Comparison of ENCODE assay signal across 13 cellular contexts in the genomic region with DNA sequence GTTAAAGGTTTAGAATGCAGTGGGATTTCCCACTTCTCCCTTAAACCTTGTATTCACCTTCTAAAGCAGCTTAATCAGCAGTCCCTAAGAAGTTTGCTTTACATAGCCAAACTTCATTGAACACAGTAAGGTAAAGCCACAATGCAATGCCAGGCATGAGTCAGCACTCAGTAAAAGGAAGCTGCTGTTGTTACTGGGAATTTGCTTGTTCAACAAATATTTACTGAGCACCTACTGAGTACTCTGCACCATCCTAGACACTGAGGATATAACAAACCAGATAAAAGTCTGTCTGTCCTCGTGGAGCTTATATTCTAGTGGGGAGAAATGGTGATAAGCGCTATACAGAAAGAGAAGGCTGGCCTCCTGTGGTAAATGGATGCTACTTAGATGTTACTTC.
DNase-seq lines count a peak whose midpoint lies in the region; ATAC-seq and TF ChIP-seq lines count a peak whose summit lies in the region.
"Had no signal": no experiment of that assay in that cellular context is flagged by ENCODE, and none has a peak within 500 bp of the region (broad histone marks: within the 10 kb centered on the region; RNA-seq: fewer than 3 reads in every experiment).

No MANE protein-coding gene starts in this region.

- ATAC-seq in HG02642 (IDR thresholded peaks at IDR 0.05; ENCODE audit: poor library complexity, unreplicated experiment) = peak; percentile 61

- intact Hi-C loops in A673 (cut with micrococcal nuclease; ENCODE audit: unreplicated experiment) = loop anchor here (5.0 kb wide), 2 partner anchors 162 to 442 kb away; a partner anchor contains a TSS

- H3K9ac ChIP-seq in SK-N-SH = no peak overlapping the region

- no TSS peak for BruUV-seq in A673 (replicated peaks; lab: Mats Ljungman, UMichigan)

- no peaks in the 10 kb centered on the region for H3K79me2 ChIP-seq in SK-N-SH (ENCODE audit: insufficient read depth)
- H3K79me2 ChIP-seq in hepatocyte = no peaks in the 10 kb centered on the region

- TF ChIP-seq CTCF in A673 (conservative IDR thresholded peaks at IDR 0.05; ENCODE audit: low read depth, low read length) (no peak), SK-N-SH (IDR thresholded peaks at IDR 0.05) (no peak), hepatocyte (IDR thresholded peaks at IDR 0.05; ENCODE audit: poor library complexity) (no peak), GM13977 (IDR thresholded peaks at IDR 0.05; ENCODE audit: extremely low read depth, insufficient read depth, missing control alignments) (no peak)

- TF ChIP-seq RAD21 in SK-N-SH (IDR thresholded peaks at IDR 0.05; ENCODE audit: low read length) = no peak

- no peaks in the 10 kb centered on the region for H3F3A ChIP-seq in SK-N-SH (replicated peaks; ENCODE audit: insufficient read depth)

- POLR2A ChIA-PET in A673 (lab: Charles Lee; ENCODE audit: low non-redundant PET) (interaction anchor here (0.6 to 1.0 kb wide), 2 partner anchors 28 to 585 kb away, joined by 3 read pairs; no protein-coding TSS in a partner anchor), SK-N-SH (lab: Yijun Ruan, JAX) (no interaction called here)

- H3K27me3 ChIP-seq in A673 (replicated peaks; ENCODE audit: insufficient read depth, low read depth, low read length, poor library complexity) (no peaks in the 10 kb centered on the region), SK-N-SH (ENCODE audit: insufficient read depth) (no peaks in the 10 kb centered on the region), hepatocyte (no peaks in the 10 kb centered on the region)
- H3K27me3 ChIP-seq: vagina had no signal

- H3K9me2 ChIP-seq in SK-N-SH (no peaks in the 10 kb centered on the region), hepatocyte (replicated peaks; ENCODE audit: insufficient read depth) (no peaks in the 10 kb centered on the region)

- no peak for TF ChIP-seq EP300 in SK-N-SH (IDR thresholded peaks at IDR 0.05; ENCODE audit: borderline replicate concordance in 1 of 2, low read depth in 1 of 2, low read length in 1 of 2)

- H3K9me3 ChIP-seq in A673 (ENCODE audit: low read depth, low read length, poor library complexity, severe bottlenecking) = no peaks in the 10 kb centered on the region
- H3K9me3 ChIP-seq in SK-N-SH = no peaks in the 10 kb centered on the region
- no peaks in the 10 kb centered on the region for H3K9me3 ChIP-seq in hepatocyte (ENCODE audit: low read depth)
- H3K9me3 ChIP-seq: vagina had no signal

- H3K4me1 ChIP-seq in A673 (ENCODE audit: insufficient read depth, low read length, poor library complexity, severe bottlenecking) = peaks cover 10% of the 10 kb centered on the region
- H3K4me1 ChIP-seq in SK-N-SH (ENCODE audit: control insufficient read depth in 1 of 2, insufficient read depth in 2 of 2, low read depth in 1 of 2, low read length in 1 of 2) = peaks cover 0 to 8% of the 10 kb centered on the region in 2 experiments; a peak in 1 of 4 replicates
- H3K4me1 ChIP-seq in hepatocyte (ENCODE audit: insufficient read depth) = peaks cover 5% of the 10 kb centered on the region
- H3K4me1 ChIP-seq: vagina had no signal

- H3K27ac ChIP-seq in A673 (ENCODE audit: low read depth, low read length, poor library complexity, severe bottlenecking) (peak overlapping the region; percentile 31), SK-N-SH (ENCODE audit: low read depth in 2 of 2, low read length in 1 of 2) (no peak overlapping the region), hepatocyte (peak overlapping the region; percentile 59)
- H3K27ac ChIP-seq: vagina had no signal

- H3K4me2 ChIP-seq in SK-N-SH (no peak overlapping the region), hepatocyte (peak overlapping the region; percentile 56)

- H3K36me3 ChIP-seq in A673 (ENCODE audit: insufficient read depth, low read length, poor library complexity, severe bottlenecking) (peaks cover 5% of the 10 kb centered on the region), SK-N-SH (replicated peaks in 1 of 2; ENCODE audit: control insufficient read depth in 1 of 2, insufficient read depth in 2 of 2, low read length in 1 of 2) (peaks cover 3 to 18% of the 10 kb centered on the region in 2 experiments), hepatocyte (replicated peaks; ENCODE audit: insufficient read depth, low read depth) (no peaks in the 10 kb centered on the region)

- H2AFZ ChIP-seq in SK-N-SH (ENCODE audit: low read depth) (no peak overlapping the region), hepatocyte (no peak overlapping the region)

- in situ Hi-C loops in GM13977 (cut with MboI; ENCODE audit: low pct_unique_long_range_greater_than_20kb, low sequenced_read_pairs, unreplicated experiment) = no loop called here

- H3K4me3 ChIP-seq in A673 (ENCODE audit: low read depth, low read length, poor library complexity, severe bottlenecking) (no peak overlapping the region), SK-N-SH (ENCODE audit: low read depth in 2 of 2, low read length in 1 of 2) (no peak overlapping the region), hepatocyte (no peak overlapping the region)
- H3K4me3 ChIP-seq: lung, vagina had no signal

- no peaks in the 10 kb centered on the region for H4K20me1 ChIP-seq in SK-N-SH (ENCODE audit: insufficient read depth)
- H4K20me1 ChIP-seq in hepatocyte (ENCODE audit: insufficient read depth, poor library complexity, severe bottlenecking) = no peaks in the 10 kb centered on the region

- DNase-seq in A673 (ENCODE audit: low spot score) = peak; percentile 18
- DNase-seq in SK-N-SH = no peak
- peak; percentile 14 for DNase-seq in hepatocyte (ENCODE audit: low spot score)
- DNase-seq in NCI-H1092 (lab: John Stamatoyannopoulos, UW) = no peak
- no peak for DNase-seq in NCI-H1092 treated with DMSO at 0.1 percent for 48 hours (lab: John Stamatoyannopoulos, UW)
- no peak for DNase-seq in activated CD8-positive, alpha-beta memory T cell treated with anti-CD3 and anti-CD28 coated beads for 24 hours
- no peak for DNase-seq in GM13977 (ENCODE audit: low spot score)
- DNase-seq: activated B cell treated with CpG ODN at 0.5 μM for 24 hours; NCI-H510A treated with DMSO at 0.1 percent for 48 hours; stimulated activated CD4-positive, alpha-beta T cell treated with anti-CD3 and anti-CD28 coated beads, Interleukin-2, amount 100 ng/mL, for 24 hours had no signal

- 93% methylated on average over 2 of the region's 2 CpGs for WGBS in SK-N-SH (ENCODE audit: low lambda C conversion rate)
- 76% methylated on average over 2 of the region's 2 CpGs for WGBS in hepatocyte (ENCODE audit: low lambda C conversion rate, missing lambda C conversion rate)

- CTCF ChIA-PET in A673 (lab: Charles Lee) (no interaction called here), SK-N-SH (lab: Yijun Ruan, JAX) (interaction anchor here (0.9 kb wide), 1 partner anchor 158 kb away, joined by 3 read pairs; no protein-coding TSS in a partner anchor)

TF ChIP-seq in SK-N-SH, 30 proteins besides CTCF, POLR2A, EP300 and RAD21:
- no peak for TF ChIP-seq RFX5 (IDR thresholded peaks at IDR 0.05; ENCODE audit: low read length)
- TF ChIP-seq POLR2AphosphoS5 (IDR thresholded peaks at IDR 0.05; ENCODE audit: low read depth, low read length) = no peak
- peak; percentile 22; the same call in 1 of the 2 replicates for TF ChIP-seq FOSL2 (IDR thresholded peaks at IDR 0.05; ENCODE audit: borderline replicate concordance, low read depth)
- TF ChIP-seq JUND (IDR thresholded peaks at IDR 0.05) = no peak

Comparison
In these comparisons a context has a peak if more than half of its experiments do, and no peak if none do; other contexts are left out.
1. DNase-seq: peak in A673 (single experiment) and hepatocyte (single experiment); none in SK-N-SH (single experiment), NCI-H1092 (single experiment), NCI-H1092 treated with DMSO at 0.1 percent for 48 hours (single experiment), activated CD8-positive, alpha-beta memory T cell treated with anti-CD3 and anti-CD28 coated beads for 24 hours (single experiment) and GM13977 (single experiment).
2. H3K27ac ChIP-seq: peak in A673 (single experiment) and hepatocyte (single experiment); none in SK-N-SH (0 of 2).